In genomic region chr1:174204697-174205308, GRCh38 we compare ENCODE assay signal across 11 cellular contexts. TPM values are rescaled to one million over a fixed set of nuclear protein-coding genes. Genes with fewer than 3 reads are reported as not detected.
A peak's percentile ranks its signal among the peaks of the same experiment; 100 is the strongest.
DNase-seq lines count a peak whose midpoint lies in the region; ATAC-seq lines count a peak whose summit lies in the region.
"Had no signal": no experiment of that assay in that cellular context is flagged by ENCODE, and none has a peak within 500 bp of the region (broad histone marks: within the 10 kb centered on the region; RNA-seq: fewer than 3 reads in every experiment).

No MANE protein-coding gene starts in this region.

- no peaks in the 10 kb centered on the region for H3K27me3 Mint-ChIP-seq in activated naive CD4-positive, alpha-beta T cell treated with anti-CD3 and anti-CD28 coated beads for 36 hours (ENCODE audit: low read depth)
- H3K27me3 Mint-ChIP-seq in activated T-helper 17 cell treated with anti-CD3 and anti-CD28 coated beads, Interleukin-2, amount 50 U/mL, for 72 hours: no peaks in the 10 kb centered on the region
- no peaks in the 10 kb centered on the region for H3K27me3 Mint-ChIP-seq in stimulated activated naive B cell treated with anti-CD40 and anti-IgM and Interleukin-4, amounts not matched to agents 10 μg/mL and 1 μg/mL and 100 μg/mL, for 72 hours

- peak; percentile 25 for DNase-seq in activated naive CD4-positive, alpha-beta T cell treated with anti-CD3 and anti-CD28 coated beads for 36 hours
- DNase-seq in activated naive CD4-positive, alpha-beta T cell (lab: John Stamatoyannopoulos, UW): no peak
- DNase-seq in M059J (ENCODE audit: low read depth): peak; percentile 20
- DNase-seq in stimulated activated naive B cell treated with anti-CD40 and anti-IgM and Interleukin-4, amounts not matched to agents 10 μg/mL and 1 μg/mL and 100 μg/mL, for 72 hours: no peak
- no peak for DNase-seq in NCI-H2029 (lab: John Stamatoyannopoulos, UW)
- no peak for DNase-seq in caudate nucleus (lab: John Stamatoyannopoulos, UW)
- DNase-seq: anterior cingulate cortex, NCI-H446, stomach had no signal

- peaks cover 4% of the 10 kb centered on the region for H3K36me3 Mint-ChIP-seq in activated naive CD4-positive, alpha-beta T cell treated with anti-CD3 and anti-CD28 coated beads for 36 hours (ENCODE audit: low read depth)
- no peaks in the 10 kb centered on the region for H3K36me3 Mint-ChIP-seq in activated T-helper 17 cell treated with anti-CD3 and anti-CD28 coated beads, Interleukin-2, amount 50 U/mL, for 72 hours (ENCODE audit: low read depth)
- peaks cover 32 to 51% of the 10 kb centered on the region in 2 donors for H3K36me3 Mint-ChIP-seq in stimulated activated naive B cell treated with anti-CD40 and anti-IgM and Interleukin-4, amounts not matched to agents 10 μg/mL and 1 μg/mL and 100 μg/mL, for 72 hours

- no peak overlapping the region for H3K4me3 Mint-ChIP-seq in activated naive CD4-positive, alpha-beta T cell treated with anti-CD3 and anti-CD28 coated beads for 36 hours
- H3K4me3 Mint-ChIP-seq in activated T-helper 17 cell treated with anti-CD3 and anti-CD28 coated beads, Interleukin-2, amount 50 U/mL, for 72 hours: peak overlapping the region; percentile 72
- H3K4me3 Mint-ChIP-seq in stimulated activated naive B cell treated with anti-CD40 and anti-IgM and Interleukin-4, amounts not matched to agents 10 μg/mL and 1 μg/mL and 100 μg/mL, for 72 hours: peak overlapping the region; percentile 34 to 51

- no peaks in the 10 kb centered on the region for H3K9me3 Mint-ChIP-seq in activated naive CD4-positive, alpha-beta T cell treated with anti-CD3 and anti-CD28 coated beads for 36 hours
- H3K9me3 Mint-ChIP-seq in activated T-helper 17 cell treated with anti-CD3 and anti-CD28 coated beads, Interleukin-2, amount 50 U/mL, for 72 hours: peaks cover 8% of the 10 kb centered on the region
- H3K9me3 Mint-ChIP-seq in stimulated activated naive B cell treated with anti-CD40 and anti-IgM and Interleukin-4, amounts not matched to agents 10 μg/mL and 1 μg/mL and 100 μg/mL, for 72 hours: peaks cover 11 to 15% of the 10 kb centered on the region in 2 donors

- no peak overlapping the region for H3K27ac ChIP-seq in caudate nucleus (ENCODE audit: low read depth, low read length)
- H3K27ac ChIP-seq: stomach had no signal

- H3K27ac Mint-ChIP-seq in activated naive CD4-positive, alpha-beta T cell treated with anti-CD3 and anti-CD28 coated beads for 36 hours: peak overlapping the region; percentile 55
- H3K27ac Mint-ChIP-seq in activated T-helper 17 cell treated with anti-CD3 and anti-CD28 coated beads, Interleukin-2, amount 50 U/mL, for 72 hours: peak overlapping the region; percentile 95
- H3K27ac Mint-ChIP-seq in stimulated activated naive B cell treated with anti-CD40 and anti-IgM and Interleukin-4, amounts not matched to agents 10 μg/mL and 1 μg/mL and 100 μg/mL, for 72 hours: peak overlapping the region; percentile 80

- peaks cover 48% of the 10 kb centered on the region for H3K4me1 Mint-ChIP-seq in activated naive CD4-positive, alpha-beta T cell treated with anti-CD3 and anti-CD28 coated beads for 36 hours (ENCODE audit: low read depth)
- H3K4me1 Mint-ChIP-seq in activated T-helper 17 cell treated with anti-CD3 and anti-CD28 coated beads, Interleukin-2, amount 50 U/mL, for 72 hours: peaks cover 57% of the 10 kb centered on the region
- H3K4me1 Mint-ChIP-seq in stimulated activated naive B cell treated with anti-CD40 and anti-IgM and Interleukin-4, amounts not matched to agents 10 μg/mL and 1 μg/mL and 100 μg/mL, for 72 hours: peaks cover 39 to 60% of the 10 kb centered on the region in 2 donors

- peak; percentile 69 for ATAC-seq in activated T-helper 17 cell treated with anti-CD3 and anti-CD28 coated beads, Interleukin-2, amount 50 U/mL, for 72 hours (replicated peaks)
- peak; percentile 38 to 41 for ATAC-seq in stimulated activated naive B cell treated with anti-CD40 and anti-IgM and Interleukin-4, amounts not matched to agents 10 μg/mL and 1 μg/mL and 100 μg/mL, for 72 hours (replicated peaks)
- no peak for ATAC-seq in HG03457 (IDR thresholded peaks at IDR 0.05; ENCODE audit: unreplicated experiment)

- intact Hi-C loops in activated naive CD4-positive, alpha-beta T cell treated with anti-CD3 and anti-CD28 coated beads for 36 hours (cut with micrococcal nuclease): loop anchor here (1.0 to 5.0 kb wide), 4 partner anchors 31 to 383 kb away; partner anchors contain the start of genes CENPL, DARS2 and RC3H1

- CTCF ChIA-PET in activated naive CD4-positive, alpha-beta T cell treated with anti-CD3 and anti-CD28 coated beads for 36 hours (lab: Charles Lee): interaction anchor here (3.8 kb wide), 1 partner anchor 13 kb away, joined by 23 read pairs; no protein-coding TSS in a partner anchor

RNA-seq across cellular contexts. Expression of gene RABGAP1L, which starts 45.5 kb away (rescaled TPM):
- 10 to 100 TPM; 16.6 TPM for total RNA-seq in activated naive CD4-positive, alpha-beta T cell treated with anti-CD3 and anti-CD28 coated beads for 36 hours
- total RNA-seq in M059J (2014; rRNA removed; shearing (Covaris generic)): 8.3 and 18.7 TPM in 2 replicates
- total RNA-seq in activated T-helper 17 cell treated with anti-CD3 and anti-CD28 coated beads, Interleukin-2, amount 50 U/mL, for 72 hours: 10 to 100 TPM; 38.4 to 54.1 TPM

Comparison
In these comparisons a context has a peak if more than half of its experiments do, and no peak if none do; other contexts are left out.
1. DNase-seq: peak in activated naive CD4-positive, alpha-beta T cell treated with anti-CD3 and anti-CD28 coated beads for 36 hours (single experiment) and M059J (single experiment); none in activated naive CD4-positive, alpha-beta T cell (0 of 4), stimulated activated naive B cell treated with anti-CD40 and anti-IgM and Interleukin-4, amounts not matched to agents 10 μg/mL and 1 μg/mL and 100 μg/mL, for 72 hours (single experiment), NCI-H2029 (single experiment) and caudate nucleus (0 of 61).
2. Peak in every context shown above with its lines, with median percentiles within 50 percentile points of each other: H3K27ac Mint-ChIP-seq.